In genomic region chr5:8813180-8813579, GRCh38 we compare ENCODE assay signal across 24 cellular contexts.
"Had no signal": no experiment of that assay in that cellular context is flagged by ENCODE, and none has a peak within 500 bp of the region (broad histone marks: within the 10 kb centered on the region; RNA-seq: fewer than 3 reads in every experiment).

No MANE protein-coding gene starts in this region.

- ATAC-seq: gastrocnemius medialis; left colon; naive thymus-derived CD8-positive, alpha-beta T cell; psoas muscle; stimulated activated naive B cell treated with anti-CD40 and anti-IgM and Interleukin-4, amounts not matched to agents 10 μg/mL and 1 μg/mL and 100 μg/mL, for 72 hours had no signal

- DNase-seq: activated CD4-positive, alpha-beta T cell treated with anti-CD3 and anti-CD28 coated beads for 48 hours; activated CD4-positive, alpha-beta T cell treated with anti-CD3 and anti-CD28 coated beads, Interleukin-2, amount 50 U/mL, for 48 hours; activated CD8-positive, alpha-beta memory T cell treated with anti-CD3 and anti-CD28 coated beads, Interleukin-2, amount 50 U/mL, for 4 hours; activated gamma-delta T cell; activated naive CD4-positive, alpha-beta T cell treated with anti-CD3 and anti-CD28 coated beads, Interleukin-2, amount 10 ng/mL, durations not matched to agents 7 days and 5 days; activated T-cell treated with anti-CD3 and anti-CD28 coated beads, Interleukin-2, amount 50 U/mL, for 1 hour; amygdala; central memory CD4-positive, alpha-beta T cell; endodermal cell; gastrocnemius medialis; head of caudate nucleus; hippocampal formation; kidney; left colon; midbrain; naive thymus-derived CD8-positive, alpha-beta T cell; occipital lobe; psoas muscle; sigmoid colon; stimulated activated CD4-positive, alpha-beta T cell treated with anti-CD3 and anti-CD28 coated beads, Interleukin-1b, Interleukin-23, amount 100 ng/mL, for 48 hours; stimulated activated naive B cell treated with anti-CD40 and anti-IgM and Interleukin-4, amounts not matched to agents 10 μg/mL and 1 μg/mL and 100 μg/mL, for 72 hours; stomach; thyroid gland; upper lobe of left lung had no signal
